In genomic region chr18:5456577-5457466, GRCh38 we compare ENCODE assay signal across 8 cellular contexts.
DNase-seq lines count a peak whose midpoint lies in the region; ATAC-seq, FAIRE-seq and TF ChIP-seq lines count a peak whose summit lies in the region.

No MANE protein-coding gene starts in this region.

- in situ Hi-C loops in HAP-1 (cut with MboI; ENCODE audit: low sequenced_read_pairs): no loop called here

- peaks cover 3 to 19% (median 6%) of the 10 kb centered on the region in 3 donors for H3K4me1 Mint-ChIP-seq in naive B cell

- DNase-seq in COLO829 (ENCODE audit: low spot score): peak; percentile 35
- DNase-seq in HAP-1 (ENCODE audit: low spot score in 2 of 2): peak; percentile 52 to 65
- peak; percentile 13 for DNase-seq in RCC 7860 (ENCODE audit: low spot score)
- DNase-seq in epithelial cell of proximal tubule (ENCODE audit: low read depth): no peak
- peak; percentile 15 for DNase-seq in naive B cell
- DNase-seq in NCI-H1105 (lab: John Stamatoyannopoulos, UW): no peak
- no peak for DNase-seq in stimulated activated CD4-positive, alpha-beta T cell treated with anti-CD3 and anti-CD28 coated beads, Interleukin-12 subunit alpha, Interleukin-12 subunit beta, amount 100 ng/mL, for 4 hours
- no peak for DNase-seq in activated CD4-positive, CD25-positive, alpha-beta regulatory T cell treated with anti-CD3 and anti-CD28 coated beads, Interleukin-2, amount 50 U/mL, for 72 hours

- H3K36me3 ChIP-seq in HAP-1 (replicated peaks): no peaks in the 10 kb centered on the region

- H3K4me1 ChIP-seq in HAP-1: peaks cover 25% of the 10 kb centered on the region

- H3K27ac Mint-ChIP-seq in naive B cell: peak overlapping the region in 2 of 6 donors; percentile 3 to 13

- H3K9me3 ChIP-seq in HAP-1: no peaks in the 10 kb centered on the region

- peak; percentile 59 to 62 for ATAC-seq in naive B cell (ENCODE audit: low read depth in 2 of 2)

- H3K4me3 Mint-ChIP-seq in naive B cell: peak overlapping the region in 7 of 8 donors; percentile 44 to 87 (median 70)

- peak; percentile 64 for TF ChIP-seq CTCF in epithelial cell of proximal tubule (conservative IDR thresholded peaks at IDR 0.05; ENCODE audit: low read depth, low read length)

- no peaks in the 10 kb centered on the region for H3K36me3 Mint-ChIP-seq in naive B cell

- H3K27me3 Mint-ChIP-seq in naive B cell: peaks cover 0 to 6% (median 0%) of the 10 kb centered on the region in 3 donors

- no peak for FAIRE-seq in RCC 7860 (lab: Jason Lieb, UNC)

- H3K4me3 ChIP-seq in HAP-1: no peak overlapping the region
- H3K4me3 ChIP-seq in epithelial cell of proximal tubule (ENCODE audit: low read depth, low read length): peak overlapping the region; percentile 12

- no peaks in the 10 kb centered on the region for H3K27me3 ChIP-seq in HAP-1 (ENCODE audit: low read depth)

- H3K9me3 Mint-ChIP-seq in naive B cell: no peaks in the 10 kb centered on the region

Comparison
In these comparisons a context has a peak if more than half of its experiments do, and no peak if none do; other contexts are left out.
1. DNase-seq: peak in COLO829 (single experiment), HAP-1 (2 of 2), RCC 7860 (single experiment) and naive B cell (single experiment); none in epithelial cell of proximal tubule (single experiment), NCI-H1105 (single experiment), stimulated activated CD4-positive, alpha-beta T cell treated with anti-CD3 and anti-CD28 coated beads, Interleukin-12 subunit alpha, Interleukin-12 subunit beta, amount 100 ng/mL, for 4 hours (single experiment) and activated CD4-positive, CD25-positive, alpha-beta regulatory T cell treated with anti-CD3 and anti-CD28 coated beads, Interleukin-2, amount 50 U/mL, for 72 hours (single experiment).